In the genomic region with DNA sequence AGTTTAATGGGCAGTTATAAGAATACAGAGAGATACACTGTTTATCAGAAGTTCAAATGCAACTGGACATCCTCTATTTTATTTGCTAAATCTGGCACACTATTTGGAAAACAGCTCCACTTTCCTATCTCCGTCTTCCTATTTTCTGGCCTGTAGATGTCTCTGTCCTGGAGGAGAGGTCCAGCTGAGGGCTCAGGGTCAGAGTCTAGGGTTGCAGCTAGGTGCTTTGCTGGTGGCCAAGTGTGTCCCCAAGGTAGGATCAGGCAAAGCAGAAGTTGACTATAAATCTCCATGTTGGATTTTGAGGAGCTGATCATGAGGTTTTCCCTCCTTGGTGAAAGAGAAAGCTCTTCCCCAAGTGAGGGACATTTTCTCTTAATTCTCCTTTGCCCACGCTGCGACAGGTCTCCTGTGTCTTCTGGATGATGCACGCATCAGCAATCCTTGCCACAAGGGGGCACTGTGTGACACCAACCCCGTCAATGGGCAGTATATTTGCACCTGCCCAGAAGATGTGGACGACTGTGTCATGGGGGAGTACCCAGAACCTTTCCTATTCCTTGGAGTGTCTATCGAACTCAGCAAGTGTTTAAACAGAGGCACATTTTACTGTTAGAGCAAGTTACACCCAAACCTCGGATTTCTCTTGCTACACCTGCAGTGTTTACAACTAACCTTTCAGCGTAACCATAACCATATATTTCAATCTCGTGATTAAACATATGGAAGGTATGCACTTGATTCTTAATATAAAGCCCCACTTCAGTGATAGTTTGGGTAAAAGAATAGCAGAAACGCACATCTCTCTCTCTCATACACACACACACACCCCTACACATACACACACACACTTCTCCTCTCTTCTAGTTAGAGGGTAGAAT, we compare ENCODE assay signal across 8 cellular contexts. TPM values are rescaled to one million over a fixed set of nuclear protein-coding genes. Genes with fewer than 3 reads are reported as not detected.
A peak's percentile ranks its signal among the peaks of the same experiment; 100 is the strongest.
DNase-seq lines count a peak whose midpoint lies in the region; ATAC-seq and TF ChIP-seq lines count a peak whose summit lies in the region.

No MANE protein-coding gene starts in this region.

- TF ChIP-seq CTCF in WTC11 (IDR thresholded peaks at IDR 0.05), result peak; percentile 85
- TF ChIP-seq CTCF in lung (IDR thresholded peaks at IDR 0.05; ENCODE audit: control extremely low read depth, extremely low read depth), result peak; percentile 40

- WGBS in lung, 2 donors, result 51 to 66% methylated on average over 11 of the region's 11 CpGs

- H3K27me3 Mint-ChIP-seq in WTC11 (ENCODE audit: low read depth), result no peaks in the 10 kb centered on the region

- no peak overlapping the region for H3K27ac Mint-ChIP-seq in WTC11
- no peak overlapping the region for H3K27ac Mint-ChIP-seq in stimulated activated effector memory CD8-positive, alpha-beta T cell treated with anti-CD3 and anti-CD28 coated beads, Interleukin-12 subunit alpha, Interleukin-12 subunit beta, amount 100 ng/mL, for 72 hours

- peaks cover 2 to 5% of the 10 kb centered on the region in 2 donors for H3K9me3 ChIP-seq in lung (ENCODE audit: control insufficient read depth in 2 of 2, insufficient read depth in 1 of 2, low read length in 1 of 2)

- no peaks in the 10 kb centered on the region for H3K36me3 Mint-ChIP-seq in WTC11
- H3K36me3 Mint-ChIP-seq in stimulated activated effector memory CD8-positive, alpha-beta T cell treated with anti-CD3 and anti-CD28 coated beads, Interleukin-12 subunit alpha, Interleukin-12 subunit beta, amount 100 ng/mL, for 72 hours, result no peaks in the 10 kb centered on the region

- H3K27ac ChIP-seq in lung (ENCODE audit: low read depth in 1 of 2, low read length in 1 of 2), result no peak overlapping the region

- ATAC-seq in WTC11 (peak; percentile 92), lung (ENCODE audit: insufficient read depth, low FRiP score) (peak; percentile 72), GM19463 (IDR thresholded peaks at IDR 0.05; ENCODE audit: unreplicated experiment) (no peak)
- ATAC-seq in stimulated activated effector memory CD8-positive, alpha-beta T cell treated with anti-CD3 and anti-CD28 coated beads, Interleukin-12 subunit alpha, Interleukin-12 subunit beta, amount 100 ng/mL, for 72 hours, result peak; percentile 76

- POLR2A ChIA-PET in WTC11 (lab: Charles Lee), result no interaction called here

- peak; percentile 64 for DNase-seq in DMS 273 (lab: John Stamatoyannopoulos, UW; ENCODE audit: unreplicated experiment)
- DNase-seq in DMS 273 treated with DMSO at 0.1 percent for 48 hours (lab: John Stamatoyannopoulos, UW), result no peak
- peak; percentile 26 to 27 for DNase-seq in Kasumi-1 (lab: John Stamatoyannopoulos, UW)
- peak; percentile 81 for DNase-seq in WTC11 (ENCODE audit: low spot score)
- DNase-seq in central memory CD4-positive, alpha-beta T cell, result peak; percentile 31
- DNase-seq in lung (ENCODE audit: low spot score), result peak; percentile 56
- peak; percentile 53 to 81 for DNase-seq in stimulated activated effector memory CD8-positive, alpha-beta T cell treated with anti-CD3 and anti-CD28 coated beads, Interleukin-12 subunit alpha, Interleukin-12 subunit beta, amount 100 ng/mL, for 72 hours (ENCODE audit: low spot score in 2 of 2)

- H3K4me1 ChIP-seq in lung (ENCODE audit: control insufficient read depth in 2 of 2, insufficient read depth in 2 of 2, low read length in 2 of 2), result no peaks in the 10 kb centered on the region

- H3K4me3 Mint-ChIP-seq in WTC11, result no peak overlapping the region
- no peak overlapping the region for H3K4me3 Mint-ChIP-seq in stimulated activated effector memory CD8-positive, alpha-beta T cell treated with anti-CD3 and anti-CD28 coated beads, Interleukin-12 subunit alpha, Interleukin-12 subunit beta, amount 100 ng/mL, for 72 hours

- peaks cover 5% of the 10 kb centered on the region; the same call in 1 of the 2 replicates for H3K9me3 Mint-ChIP-seq in WTC11
- peaks cover 7% of the 10 kb centered on the region for H3K9me3 Mint-ChIP-seq in stimulated activated effector memory CD8-positive, alpha-beta T cell treated with anti-CD3 and anti-CD28 coated beads, Interleukin-12 subunit alpha, Interleukin-12 subunit beta, amount 100 ng/mL, for 72 hours

- CTCF ChIA-PET in WTC11 (lab: Charles Lee), result interaction anchor here (0.7 to 2.4 kb wide), 11 partner anchors 11 to 79 kb away, joined by 3 to 40 read pairs (median 4); a partner anchor contains a TSS

- no peak overlapping the region for H3K4me3 ChIP-seq in lung

- H3K27me3 ChIP-seq in lung (ENCODE audit: control insufficient read depth, insufficient read depth), result no peaks in the 10 kb centered on the region

- no peaks in the 10 kb centered on the region for H3K36me3 ChIP-seq in lung (ENCODE audit: control insufficient read depth in 2 of 2, insufficient read depth in 2 of 2, low read length in 2 of 2)

- H3K4me1 Mint-ChIP-seq in WTC11, result no peaks in the 10 kb centered on the region
- H3K4me1 Mint-ChIP-seq in stimulated activated effector memory CD8-positive, alpha-beta T cell treated with anti-CD3 and anti-CD28 coated beads, Interleukin-12 subunit alpha, Interleukin-12 subunit beta, amount 100 ng/mL, for 72 hours, result no peaks in the 10 kb centered on the region

TF ChIP-seq in WTC11, 78 proteins besides CTCF, POLR2A, EP300 and RAD21:
- no peak for TF ChIP-seq ZNF416 (CRISPR knock-in tag; IDR thresholded peaks at IDR 0.05)
- no peak for TF ChIP-seq SMAD4 (CRISPR knock-in tag; IDR thresholded peaks at IDR 0.05)
- no peak for TF ChIP-seq ZNF138 (CRISPR knock-in tag; conservative IDR thresholded peaks at IDR 0.05)
- TF ChIP-seq, protein P1, sequence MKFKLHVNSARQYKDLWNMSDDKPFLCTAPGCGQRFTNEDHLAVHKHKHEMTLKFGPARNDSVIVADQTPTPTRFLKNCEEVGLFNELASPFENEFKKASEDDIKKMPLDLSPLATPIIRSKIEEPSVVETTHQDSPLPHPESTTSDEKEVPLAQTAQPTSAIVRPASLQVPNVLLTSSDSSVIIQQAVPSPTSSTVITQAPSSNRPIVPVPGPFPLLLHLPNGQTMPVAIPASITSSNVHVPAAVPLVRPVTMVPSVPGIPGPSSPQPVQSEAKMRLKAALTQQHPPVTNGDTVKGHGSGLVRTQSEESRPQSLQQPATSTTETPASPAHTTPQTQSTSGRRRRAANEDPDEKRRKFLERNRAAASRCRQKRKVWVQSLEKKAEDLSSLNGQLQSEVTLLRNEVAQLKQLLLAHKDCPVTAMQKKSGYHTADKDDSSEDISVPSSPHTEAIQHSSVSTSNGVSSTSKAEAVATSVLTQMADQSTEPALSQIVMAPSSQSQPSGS (CRISPR knock-in tag; IDR thresholded peaks at IDR 0.05; ENCODE audit: borderline replicate concordance, low read depth), result no peak
- TF ChIP-seq, protein P2, sequence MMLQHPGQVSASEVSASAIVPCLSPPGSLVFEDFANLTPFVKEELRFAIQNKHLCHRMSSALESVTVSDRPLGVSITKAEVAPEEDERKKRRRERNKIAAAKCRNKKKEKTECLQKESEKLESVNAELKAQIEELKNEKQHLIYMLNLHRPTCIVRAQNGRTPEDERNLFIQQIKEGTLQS (CRISPR knock-in tag; conservative IDR thresholded peaks at IDR 0.05), result no peak
- TF ChIP-seq MYBL2 (CRISPR knock-in tag; IDR thresholded peaks at IDR 0.05), result no peak
- TF ChIP-seq ATF1 (CRISPR knock-in tag; IDR thresholded peaks at IDR 0.05), result no peak
- TF ChIP-seq ZNF317 (CRISPR knock-in tag; IDR thresholded peaks at IDR 0.05; ENCODE audit: borderline replicate concordance, low read depth), result no peak
- TF ChIP-seq, protein P3, sequence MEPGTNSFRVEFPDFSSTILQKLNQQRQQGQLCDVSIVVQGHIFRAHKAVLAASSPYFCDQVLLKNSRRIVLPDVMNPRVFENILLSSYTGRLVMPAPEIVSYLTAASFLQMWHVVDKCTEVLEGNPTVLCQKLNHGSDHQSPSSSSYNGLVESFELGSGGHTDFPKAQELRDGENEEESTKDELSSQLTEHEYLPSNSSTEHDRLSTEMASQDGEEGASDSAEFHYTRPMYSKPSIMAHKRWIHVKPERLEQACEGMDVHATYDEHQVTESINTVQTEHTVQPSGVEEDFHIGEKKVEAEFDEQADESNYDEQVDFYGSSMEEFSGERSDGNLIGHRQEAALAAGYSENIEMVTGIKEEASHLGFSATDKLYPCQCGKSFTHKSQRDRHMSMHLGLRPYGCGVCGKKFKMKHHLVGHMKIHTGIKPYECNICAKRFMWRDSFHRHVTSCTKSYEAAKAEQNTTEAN (CRISPR knock-in tag; IDR thresholded peaks at IDR 0.05), result no peak
- TF ChIP-seq SOX15 (CRISPR knock-in tag; IDR thresholded peaks at IDR 0.05), result no peak
- TF ChIP-seq, protein P4, sequence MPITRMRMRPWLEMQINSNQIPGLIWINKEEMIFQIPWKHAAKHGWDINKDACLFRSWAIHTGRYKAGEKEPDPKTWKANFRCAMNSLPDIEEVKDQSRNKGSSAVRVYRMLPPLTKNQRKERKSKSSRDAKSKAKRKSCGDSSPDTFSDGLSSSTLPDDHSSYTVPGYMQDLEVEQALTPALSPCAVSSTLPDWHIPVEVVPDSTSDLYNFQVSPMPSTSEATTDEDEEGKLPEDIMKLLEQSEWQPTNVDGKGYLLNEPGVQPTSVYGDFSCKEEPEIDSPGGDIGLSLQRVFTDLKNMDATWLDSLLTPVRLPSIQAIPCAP (CRISPR knock-in tag; IDR thresholded peaks at IDR 0.05), result no peak

RNA-seq across cellular contexts. Expression of a gene that starts 10.2 kb away (rescaled TPM):
- total RNA-seq in WTC11 (2021), result not detected in 3 replicates
- total RNA-seq in lung, result not detected
- not detected for polyA plus RNA-seq in lung
